27 cellular contexts compared by ENCODE assay signal in the genomic region with DNA sequence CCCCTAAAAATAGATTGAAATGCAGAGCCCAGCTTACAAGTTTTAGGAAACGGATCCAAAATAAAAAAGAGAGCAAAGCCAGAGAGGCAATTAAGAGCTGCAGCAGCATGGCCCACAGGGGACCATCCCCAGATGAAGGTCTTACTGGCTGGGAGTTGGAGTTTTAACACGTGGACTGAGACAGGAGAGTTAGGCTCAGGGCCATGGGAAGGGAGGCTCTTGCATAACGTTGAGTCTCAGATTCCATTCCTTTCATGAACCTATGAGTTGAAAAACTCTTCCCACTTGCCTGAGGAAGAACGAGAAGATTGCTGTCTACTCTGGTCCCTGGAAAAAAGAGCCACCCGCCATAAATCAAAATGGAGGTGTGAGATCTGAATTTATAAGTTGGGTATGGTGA.
A peak's percentile ranks its signal among the peaks of the same experiment; 100 is the strongest.
DNase-seq lines count a peak whose midpoint lies in the region; ATAC-seq and TF ChIP-seq lines count a peak whose summit lies in the region.
"Had no signal": no experiment of that assay in that cellular context is flagged by ENCODE, and none has a peak within 500 bp of the region (broad histone marks: within the 10 kb centered on the region; RNA-seq: fewer than 3 reads in every experiment).

No MANE protein-coding gene starts in this region.

- 57% methylated on average over 1 of the region's 5 CpGs; no CpG with 5 or more reads in 1 of the 2 experiments for WGBS in IMR-90 (ENCODE audit: extremely low coverage in 2 of 2, insufficient read length in 1 of 2), 2 experiments
- WGBS in psoas muscle, 3 donors: 28 to 37% (median 32%) methylated on average over 5 of the region's 5 CpGs
- WGBS in ovary, 3 donors: 27 to 30% (median 28%) methylated on average over 5 of the region's 5 CpGs
- 46% methylated on average over 5 of the region's 5 CpGs for WGBS in suprapubic skin

- H3K9me1 ChIP-seq in IMR-90 (ENCODE audit: insufficient read depth, low read length): peaks cover 6% of the 10 kb centered on the region; the same call in 1 of the 2 replicates

- ATAC-seq in IMR-90 (ENCODE audit: low read depth) (peak; percentile 25; the same call in 1 of the 2 replicates), psoas muscle (peak; percentile 76 to 84 (median 80))
- ATAC-seq: activated CD4-positive, alpha-beta T cell treated with anti-CD3 and anti-CD28 coated beads for 36 hours; activated naive CD8-positive, alpha-beta T cell treated with anti-CD3 and anti-CD28 coated beads, Interleukin-2, amount 50 U/mL, for 24 hours; GM12878; HepG2; left colon had no signal

- H4K20me1 ChIP-seq in IMR-90 (ENCODE audit: insufficient read depth, low read length): no peaks in the 10 kb centered on the region
- H4K20me1 ChIP-seq: BLaER1 treated with 17β-estradiol and CSF1 and Interleukin-3, amounts not matched to agents 10 nM and 100 nM had no signal

- H3K14ac ChIP-seq in IMR-90 (replicated peaks; ENCODE audit: low read depth, low read length): peak overlapping the region; percentile 84

- peak overlapping the region; percentile 82 for H2BK120ac ChIP-seq in IMR-90 (ENCODE audit: low read depth, low read length)

- TF ChIP-seq EP300 in ovary (IDR thresholded peaks at IDR 0.05) (no peak), suprapubic skin (IDR thresholded peaks at IDR 0.05) (no peak)

- peak overlapping the region; percentile 92 for H2BK20ac ChIP-seq in IMR-90 (ENCODE audit: low read depth, low read length)

- intact Hi-C loops in IMR-90 (cut with micrococcal nuclease): loop anchor here (5.0 kb wide), 1 partner anchor 882 kb away; no protein-coding TSS in a partner anchor
- intact Hi-C loops in psoas muscle (cut with DNase I): no loop called here
- intact Hi-C loops in ovary (cut with DNase I): no loop called here

- H3K27me3 ChIP-seq in AG04450 (ENCODE audit: control insufficient read depth, insufficient read depth, low read length): no peaks in the 10 kb centered on the region
- H3K27me3 ChIP-seq in IMR-90 (ENCODE audit: control insufficient read depth, insufficient read depth, low read length): no peaks in the 10 kb centered on the region
- H3K27me3 ChIP-seq in psoas muscle (ENCODE audit: insufficient read depth in 3 of 3, low read length in 2 of 3): no peaks in the 10 kb centered on the region
- H3K27me3 ChIP-seq in ovary: no peaks in the 10 kb centered on the region
- no peaks in the 10 kb centered on the region for H3K27me3 ChIP-seq in suprapubic skin
- H3K27me3 ChIP-seq: BLaER1 treated with 17β-estradiol and CSF1 and Interleukin-3, amounts not matched to agents 10 nM and 100 nM; vagina had no signal

- peak overlapping the region; percentile 88 for H3K23ac ChIP-seq in IMR-90 (ENCODE audit: low read depth, low read length)

- DNase-seq in AG04450 (ENCODE audit: low read depth, low spot score) (no peak), IMR-90 (peak; percentile 64), fibroblast of pulmonary artery (ENCODE audit: low read depth) (peak; percentile 60), psoas muscle (peak; percentile 25 to 55), ovary (no peak), putamen (ENCODE audit: low spot score) (no peak), suprapubic skin (ENCODE audit: low spot score in 2 of 2) (no peak), EL (no peak)
- DNase-seq: ACHN; activated CD4-positive, alpha-beta T cell treated with anti-CD3 and anti-CD28 coated beads for 36 hours; activated CD8-positive, alpha-beta memory T cell treated with anti-CD3 and anti-CD28 coated beads for 24 hours; activated gamma-delta T cell treated with Interleukin-2 at 50 U/mL for 16 hours; activated naive CD8-positive, alpha-beta T cell treated with anti-CD3 and anti-CD28 coated beads, Interleukin-2, amount 50 U/mL, for 24 hours; activated T-cell treated with anti-CD3 and anti-CD28 coated beads, Interleukin-2, amount 50 U/mL, for 1 hour; DMS79 treated with DMSO at 0.1 percent for 48 hours; effector memory CD4-positive, alpha-beta T cell; erythroblast; H7; heart right ventricle; NCI-H1105; NCI-H1930 had no signal

- in situ Hi-C loops in IMR-90 (cut with MboI; ENCODE audit: low sequenced_read_pairs): no loop called here

- POLR2A ChIA-PET in AG04450 (lab: Yijun Ruan, JAX): no interaction called here
- POLR2A ChIA-PET in IMR-90 (lab: Charles Lee; ENCODE audit: unreplicated experiment): no interaction called here

- peak overlapping the region; percentile 4; the same call in 1 of the 2 replicates for H3K18ac ChIP-seq in IMR-90 (ENCODE audit: low read depth, low read length)

- TF ChIP-seq CTCF in AG04450 (IDR thresholded peaks at IDR 0.05; ENCODE audit: low read depth, low read length): no peak
- TF ChIP-seq CTCF in IMR-90 (conservative IDR thresholded peaks at IDR 0.05; ENCODE audit: low read depth, low read length): no peak
- TF ChIP-seq CTCF in fibroblast of pulmonary artery (IDR thresholded peaks at IDR 0.05; ENCODE audit: low read length, missing control alignments): no peak
- no peak for TF ChIP-seq CTCF in psoas muscle (IDR thresholded peaks at IDR 0.05)
- TF ChIP-seq CTCF in ovary (IDR thresholded peaks at IDR 0.05): no peak
- TF ChIP-seq CTCF in suprapubic skin (IDR thresholded peaks at IDR 0.05): no peak

- peak overlapping the region; percentile 31 to 80 for H4K8ac ChIP-seq in IMR-90 (ENCODE audit: low read depth in 2 of 2, low read length in 2 of 2)

- TF ChIP-seq RAD21 in IMR-90 (IDR thresholded peaks at IDR 0.05; ENCODE audit: low read length): no peak

- H3K4ac ChIP-seq in IMR-90 (ENCODE audit: low read depth, low read length): peak overlapping the region; percentile 90

- H3K4me2 ChIP-seq in IMR-90 (ENCODE audit: low read depth, low read length): no peak overlapping the region
- H3K4me2 ChIP-seq: BLaER1 treated with 17β-estradiol and CSF1 and Interleukin-3, amounts not matched to agents 10 nM and 100 nM had no signal

- no peaks in the 10 kb centered on the region for H3K79me1 ChIP-seq in IMR-90 (ENCODE audit: low read depth in 1 of 2, low read length in 2 of 2)

- no peaks in the 10 kb centered on the region for H3K36me3 ChIP-seq in IMR-90 (ENCODE audit: control insufficient read depth, insufficient read depth, low read length)
- no peaks in the 10 kb centered on the region for H3K36me3 ChIP-seq in psoas muscle (ENCODE audit: insufficient read depth in 1 of 2, low read depth in 1 of 2)
- no peaks in the 10 kb centered on the region for H3K36me3 ChIP-seq in ovary
- no peaks in the 10 kb centered on the region for H3K36me3 ChIP-seq in suprapubic skin
- H3K36me3 ChIP-seq: BLaER1 treated with 17β-estradiol and CSF1 and Interleukin-3, amounts not matched to agents 10 nM and 100 nM; heart right ventricle; vagina had no signal

- TF ChIP-seq POLR2A in IMR-90 (IDR thresholded peaks at IDR 0.05; ENCODE audit: low read depth, low read length): no peak
- TF ChIP-seq POLR2A in ovary (IDR thresholded peaks at IDR 0.05): no peak
- no peak for TF ChIP-seq POLR2A in suprapubic skin (IDR thresholded peaks at IDR 0.05)

- peak overlapping the region; percentile 46; the same call in 2 of the 3 replicates for H2BK15ac ChIP-seq in IMR-90 (ENCODE audit: low read depth, low read length)

- H2AK5ac ChIP-seq in IMR-90 (ENCODE audit: low read depth, low read length): peak overlapping the region; percentile 90

- H3K27ac ChIP-seq in AG04450 (ENCODE audit: low read depth, low read length) (peak overlapping the region; percentile 34), IMR-90 (ENCODE audit: insufficient read depth, low read length) (no peak overlapping the region), psoas muscle (no peak overlapping the region), ovary (no peak overlapping the region), suprapubic skin (no peak overlapping the region)
- H3K27ac ChIP-seq: BLaER1 treated with 17β-estradiol and CSF1 and Interleukin-3, amounts not matched to agents 10 nM and 100 nM; heart right ventricle; SK-N-MC; vagina had no signal

- BruUV-seq in IMR-90 (replicated peaks; lab: Mats Ljungman, UMichigan): no TSS peak

- peaks cover 19% of the 10 kb centered on the region for H3K4me1 ChIP-seq in IMR-90 (ENCODE audit: control insufficient read depth, insufficient read depth, low read length)
- H3K4me1 ChIP-seq in psoas muscle: peaks cover 28% of the 10 kb centered on the region
- H3K4me1 ChIP-seq in ovary (ENCODE audit: insufficient read depth): no peaks in the 10 kb centered on the region
- H3K4me1 ChIP-seq in suprapubic skin: peaks cover 8% of the 10 kb centered on the region
- H3K4me1 ChIP-seq: vagina had no signal

- peak overlapping the region; percentile 16 for H2AK9ac ChIP-seq in IMR-90 (replicated peaks; ENCODE audit: low read depth, low read length, poor library complexity)

- H3K9me3 ChIP-seq in AG04450 (ENCODE audit: control insufficient read depth, insufficient read depth, low read length): peaks cover 6% of the 10 kb centered on the region; the same call in 1 of the 2 replicates
- peaks cover 5% of the 10 kb centered on the region for H3K9me3 ChIP-seq in IMR-90 (ENCODE audit: control insufficient read depth, insufficient read depth, low read length)
- peaks cover 2% of the 10 kb centered on the region for H3K9me3 ChIP-seq in psoas muscle
- H3K9me3 ChIP-seq in ovary: no peaks in the 10 kb centered on the region
- no peaks in the 10 kb centered on the region for H3K9me3 ChIP-seq in suprapubic skin
- H3K9me3 ChIP-seq: vagina had no signal

- no peak overlapping the region for H3K9ac ChIP-seq in IMR-90 (ENCODE audit: low read depth, low read length)
- H3K9ac ChIP-seq: BLaER1 treated with 17β-estradiol and CSF1 and Interleukin-3, amounts not matched to agents 10 nM and 100 nM had no signal

- peak overlapping the region; percentile 65 for H2AFZ ChIP-seq in IMR-90 (replicated peaks; ENCODE audit: low read length, poor library complexity)

- H3K4me3 ChIP-seq in AG04450 (ENCODE audit: low read depth, low read length) (no peak overlapping the region), IMR-90 (ENCODE audit: insufficient read depth, low read depth, low read length) (no peak overlapping the region), fibroblast of pulmonary artery (replicated peaks; ENCODE audit: low read depth, low read length) (no peak overlapping the region), psoas muscle (no peak overlapping the region), ovary (no peak overlapping the region), suprapubic skin (no peak overlapping the region)
- H3K4me3 ChIP-seq: BLaER1 treated with 17β-estradiol and CSF1 and Interleukin-3, amounts not matched to agents 10 nM and 100 nM; GM12878; heart right ventricle; SK-N-MC; vagina had no signal

- peak overlapping the region; percentile 72 for H4K91ac ChIP-seq in IMR-90 (ENCODE audit: insufficient read depth, low read depth, low read length)

- H3K56ac ChIP-seq in IMR-90 (ENCODE audit: extremely low read depth, insufficient read depth, low read length): peak overlapping the region; percentile 46; the same call in 1 of the 2 replicates

- CTCF ChIA-PET in AG04450 (lab: Charles Lee) (interaction anchor here (0.9 to 2.1 kb wide), 2 partner anchors 9 to 304 kb away, joined by 4 to 8 read pairs; no protein-coding TSS in a partner anchor), IMR-90 (lab: Yijun Ruan, JAX) (interaction anchor here (0.6 kb wide), 1 partner anchor 13 kb away, joined by 4 read pairs; no protein-coding TSS in a partner anchor)

- 0 out of 2 replicates have a peak overlapping the region, but pooled peaks have one; percentile 0 for H4K5ac ChIP-seq in IMR-90 (ENCODE audit: low read depth, low read length)

- dilution Hi-C loops in IMR-90 (cut with HindIII; ENCODE audit: low sequenced_read_pairs, unreplicated experiment): no loop called here

- H2BK5ac ChIP-seq in IMR-90 (ENCODE audit: low read depth, low read length, poor library complexity, severe bottlenecking): peak overlapping the region; percentile 76

Comparison
In these comparisons a context has a peak if more than half of its experiments do, and no peak if none do; other contexts are left out.
1. DNase-seq: peak in IMR-90 (single experiment), fibroblast of pulmonary artery (single experiment) and psoas muscle (2 of 2); none in AG04450 (single experiment), ovary (0 of 5), putamen (single experiment), suprapubic skin (0 of 2) and EL (single experiment).